10 cellular contexts compared by ENCODE assay signal in the genomic region with DNA sequence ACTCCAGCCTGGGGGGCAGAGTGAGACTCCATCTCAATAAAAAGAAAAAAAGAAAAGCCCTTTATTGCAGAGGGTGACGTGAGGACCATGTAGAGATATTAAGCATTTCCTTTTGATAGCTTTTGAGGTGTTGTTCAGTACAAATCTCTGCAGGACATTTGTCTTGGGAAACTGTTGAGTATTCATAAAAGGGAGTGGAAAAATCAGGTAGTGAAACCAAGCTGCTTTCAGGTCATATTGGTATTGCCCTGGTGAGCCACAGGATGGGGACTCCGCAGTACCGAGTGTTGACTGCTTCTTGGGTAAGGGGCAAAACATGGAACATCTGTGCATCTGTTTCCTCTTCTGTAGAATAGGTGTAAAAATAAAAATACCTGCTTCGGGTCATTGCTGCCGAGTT. TPM values are rescaled to one million over a fixed set of nuclear protein-coding genes. Genes with fewer than 3 reads are reported as not detected.
A peak's percentile ranks its signal among the peaks of the same experiment; 100 is the strongest.
DNase-seq lines count a peak whose midpoint lies in the region; ATAC-seq lines count a peak whose summit lies in the region.
"Had no signal": no experiment of that assay in that cellular context is flagged by ENCODE, and none has a peak within 500 bp of the region (broad histone marks: within the 10 kb centered on the region; RNA-seq: fewer than 3 reads in every experiment).

No MANE protein-coding gene starts in this region.

- H3K9me3 Mint-ChIP-seq in naive thymus-derived CD8-positive, alpha-beta T cell: no peaks in the 10 kb centered on the region

- no peaks in the 10 kb centered on the region for H3K36me3 ChIP-seq in H7 (replicated peaks; ENCODE audit: control insufficient read depth, insufficient read depth, low read length)

- H3K36me3 Mint-ChIP-seq in naive thymus-derived CD8-positive, alpha-beta T cell: peaks cover 0 to 35% (median 11%) of the 10 kb centered on the region in 3 donors

- no peak for DNase-seq in naive thymus-derived CD8-positive, alpha-beta T cell
- DNase-seq in cerebellum (ENCODE audit: low spot score) (no peak), H7 (no peak), EL (no peak), HCEC 1CT (no peak)
- DNase-seq: head of caudate nucleus, NCI-H1417 treated with DMSO at 0.1 percent for 48 hours had no signal

- peak overlapping the region in 4 of 10 donors; percentile 18 to 57 (median 27) for H3K4me3 Mint-ChIP-seq in naive thymus-derived CD8-positive, alpha-beta T cell

- peak overlapping the region in 6 of 10 donors; percentile 13 to 94 (median 71) for H3K27ac Mint-ChIP-seq in naive thymus-derived CD8-positive, alpha-beta T cell

- H3K27me3 Mint-ChIP-seq in naive thymus-derived CD8-positive, alpha-beta T cell: no peaks in the 10 kb centered on the region

- H3K4me3 ChIP-seq in H7 (ENCODE audit: insufficient read depth, low read depth, low read length): no peak overlapping the region

- H3K27me3 ChIP-seq in H7 (ENCODE audit: control insufficient read depth, insufficient read depth, low read length): no peaks in the 10 kb centered on the region

- H3K4me1 Mint-ChIP-seq in naive thymus-derived CD8-positive, alpha-beta T cell: peaks cover 19 to 74% (median 46%) of the 10 kb centered on the region in 4 donors

- ATAC-seq in GM18520 (IDR thresholded peaks at IDR 0.05; ENCODE audit: unreplicated experiment): peak; percentile 21
- ATAC-seq in GM21717 (IDR thresholded peaks at IDR 0.05; ENCODE audit: unreplicated experiment): peak; percentile 65
- ATAC-seq in HG03469 (IDR thresholded peaks at IDR 0.05; ENCODE audit: unreplicated experiment): peak; percentile 50
- peak in 1 of 2 donors; percentile 23 for ATAC-seq in naive thymus-derived CD8-positive, alpha-beta T cell

- POLR2A ChIA-PET in naive thymus-derived CD8-positive, alpha-beta T cell (lab: Charles Lee): interaction anchor here (5.4 kb wide), 1 partner anchor 9 kb away, joined by 65 read pairs; a partner anchor contains a TSS

RNA-seq across cellular contexts. Expression of a gene that starts 9.9 kb away (rescaled TPM):
- 10 to 100 TPM; 78.7 to 80.4 TPM for total RNA-seq in naive thymus-derived CD8-positive, alpha-beta T cell
- polyA plus RNA-seq in naive thymus-derived CD8-positive, alpha-beta T cell: 10 to 100 TPM in 1 of 3 donors, 1 to 10 TPM in 2; 8.3 to 10.6 (median 9.7) TPM
- total RNA-seq in cerebellum: 632 TPM
- 4.3 and 4.4 TPM in 2 replicates for total RNA-seq in H7 (2014; rRNA removed; shearing (Covaris generic))

RNA-seq across cellular contexts. Expression of a gene that starts 36.0 kb away (rescaled TPM):
- total RNA-seq in naive thymus-derived CD8-positive, alpha-beta T cell: 10 to 100 TPM; 13.7 to 14.2 TPM
- 10 to 100 TPM; 23.4 to 36.4 (median 30.6) TPM for polyA plus RNA-seq in naive thymus-derived CD8-positive, alpha-beta T cell
- 28.5 TPM for total RNA-seq in cerebellum
- total RNA-seq in H7 (2014; rRNA removed; shearing (Covaris generic)): 11.6 and 16.9 TPM in 2 replicates

Comparison
In these comparisons a context has a peak if more than half of its experiments do, and no peak if none do; other contexts are left out.
1. RNA of a gene that starts 9.9 kb away (total RNA-seq): 632 TPM in cerebellum (single experiment) and 78.7 to 80.4 TPM in naive thymus-derived CD8-positive, alpha-beta T cell; 4.3 to 4.4 TPM in H7; every median in the first group is over 10 times any median in the second.